10 cellular contexts compared by ENCODE assay signal in genomic region chr13:30906411-30906990, GRCh38. TPM values are rescaled to one million over a fixed set of nuclear protein-coding genes. Genes with fewer than 3 reads are reported as not detected.
DNase-seq lines count a peak whose midpoint lies in the region; ATAC-seq and TF ChIP-seq lines count a peak whose summit lies in the region.
"Had no signal": no experiment of that assay in that cellular context is flagged by ENCODE, and none has a peak within 500 bp of the region (broad histone marks: within the 10 kb centered on the region; RNA-seq: fewer than 3 reads in every experiment).

No MANE protein-coding gene starts in this region.

- no peak overlapping the region for H2AFZ ChIP-seq in ACC112 (ENCODE audit: low read length, unreplicated experiment)

- peak overlapping the region; percentile 77 for H3K27ac ChIP-seq in ACC112 (ENCODE audit: low read depth, low read length)
- peak overlapping the region; percentile 81 for H3K27ac ChIP-seq in left ventricle myocardium inferior (replicated peaks)
- H3K27ac ChIP-seq in ovary, result peak overlapping the region; percentile 51 to 60

- ATAC-seq in activated naive CD8-positive, alpha-beta T cell treated with anti-CD3 and anti-CD28 coated beads, Interleukin-2, amount 50 U/mL, for 24 hours, result no peak
- ATAC-seq in GM21381 (IDR thresholded peaks at IDR 0.05; ENCODE audit: unreplicated experiment) (no peak), HG03378 (IDR thresholded peaks at IDR 0.05; ENCODE audit: unreplicated experiment) (no peak), GM18909 (IDR thresholded peaks at IDR 0.05; ENCODE audit: poor library complexity, unreplicated experiment) (no peak)

- no peak for TF ChIP-seq EP300 in ovary (IDR thresholded peaks at IDR 0.05)

- no peaks in the 10 kb centered on the region for H3K9me3 ChIP-seq in left ventricle myocardium inferior (replicated peaks)
- no peaks in the 10 kb centered on the region for H3K9me3 ChIP-seq in ovary

- peaks cover 47% of the 10 kb centered on the region for H3K79me2 ChIP-seq in ACC112 (ENCODE audit: control insufficient read depth, insufficient read depth, low read length, unreplicated experiment)

- WGBS in ovary, 3 donors, result 9 to 20% (median 14%) methylated on average over 17 to 58 of the region's 58 CpGs

- no peaks in the 10 kb centered on the region for H3K27me3 ChIP-seq in ACC112 (ENCODE audit: insufficient read depth, low read length)
- peaks cover 42% of the 10 kb centered on the region for H3K27me3 ChIP-seq in left ventricle myocardium inferior (ENCODE audit: low read depth)
- H3K27me3 ChIP-seq in ovary, result no peaks in the 10 kb centered on the region

- no peaks in the 10 kb centered on the region for H3K36me3 Mint-ChIP-seq in activated naive CD8-positive, alpha-beta T cell treated with anti-CD3 and anti-CD28 coated beads, Interleukin-2, amount 50 U/mL, for 24 hours (ENCODE audit: low read depth)
- H3K36me3 Mint-ChIP-seq: CD4-positive, CD25-positive, alpha-beta regulatory T cell had no signal

- H3K27ac Mint-ChIP-seq in activated naive CD8-positive, alpha-beta T cell treated with anti-CD3 and anti-CD28 coated beads, Interleukin-2, amount 50 U/mL, for 24 hours, result no peak overlapping the region
- H3K27ac Mint-ChIP-seq: activated T-helper 1 cell treated with anti-CD3 and anti-CD28 coated beads, Interleukin-12 subunit alpha, Interleukin-12 subunit beta, Interleukin-2, Interleukin-4 antibody, amounts not matched to agents 30 ng/mL and 10 ng/mL and 1 ng/mL, durations not matched to agents 14 hours and 24 hours and 36 hours; CD4-positive, CD25-positive, alpha-beta regulatory T cell had no signal

- intact Hi-C loops in left ventricle myocardium inferior (cut with micrococcal nuclease) (no loop called here), ovary (cut with DNase I) (no loop called here)

- peaks cover 71% of the 10 kb centered on the region for H3K27me3 Mint-ChIP-seq in activated naive CD8-positive, alpha-beta T cell treated with anti-CD3 and anti-CD28 coated beads, Interleukin-2, amount 50 U/mL, for 24 hours

- H3K9me3 Mint-ChIP-seq in activated naive CD8-positive, alpha-beta T cell treated with anti-CD3 and anti-CD28 coated beads, Interleukin-2, amount 50 U/mL, for 24 hours, result no peaks in the 10 kb centered on the region
- H3K9me3 Mint-ChIP-seq: activated T-helper 1 cell treated with anti-CD3 and anti-CD28 coated beads, Interleukin-12 subunit alpha, Interleukin-12 subunit beta, Interleukin-2, Interleukin-4 antibody, amounts not matched to agents 30 ng/mL and 10 ng/mL and 1 ng/mL, durations not matched to agents 14 hours and 24 hours and 36 hours had no signal

- TF ChIP-seq CTCF in left ventricle myocardium inferior (IDR thresholded peaks at IDR 0.05; ENCODE audit: borderline replicate concordance) (no peak), ovary (IDR thresholded peaks at IDR 0.05) (no peak)

- H3K36me3 ChIP-seq in ACC112 (ENCODE audit: insufficient read depth, low read length) (no peaks in the 10 kb centered on the region), left ventricle myocardium inferior (no peaks in the 10 kb centered on the region), ovary (no peaks in the 10 kb centered on the region)

- DNase-seq in activated naive CD8-positive, alpha-beta T cell treated with anti-CD3 and anti-CD28 coated beads, Interleukin-2, amount 50 U/mL, for 24 hours, result peak; percentile 12
- DNase-seq in left ventricle myocardium inferior (no peak), ovary (peak in 4 of 5 donors; percentile 24 to 56 (median 43))
- DNase-seq in stimulated activated CD4-positive, alpha-beta T cell treated with anti-CD3 and anti-CD28 coated beads, Interleukin-4, amount 100 ng/mL, for 24 hours, result no peak
- DNase-seq: CD4-positive, CD25-positive, alpha-beta regulatory T cell had no signal

- H3K4me1 ChIP-seq in ACC112 (ENCODE audit: control insufficient read depth, insufficient read depth, low read length, unreplicated experiment) (peaks cover 22% of the 10 kb centered on the region), left ventricle myocardium inferior (peaks cover 40% of the 10 kb centered on the region), ovary (ENCODE audit: insufficient read depth) (peaks cover 25% of the 10 kb centered on the region)

- peaks cover 2% of the 10 kb centered on the region for H3K4me1 Mint-ChIP-seq in activated naive CD8-positive, alpha-beta T cell treated with anti-CD3 and anti-CD28 coated beads, Interleukin-2, amount 50 U/mL, for 24 hours

- no peak overlapping the region for H3K4me3 Mint-ChIP-seq in activated naive CD8-positive, alpha-beta T cell treated with anti-CD3 and anti-CD28 coated beads, Interleukin-2, amount 50 U/mL, for 24 hours
- H3K4me3 Mint-ChIP-seq: activated T-helper 1 cell treated with anti-CD3 and anti-CD28 coated beads, Interleukin-12 subunit alpha, Interleukin-12 subunit beta, Interleukin-2, Interleukin-4 antibody, amounts not matched to agents 30 ng/mL and 10 ng/mL and 1 ng/mL, durations not matched to agents 14 hours and 24 hours and 36 hours; CD4-positive, CD25-positive, alpha-beta regulatory T cell had no signal

- TF ChIP-seq POLR2A in ovary (IDR thresholded peaks at IDR 0.05), result no peak

- H3K4me3 ChIP-seq in ACC112 (ENCODE audit: low read depth, low read length) (peak overlapping the region; percentile 80), left ventricle myocardium inferior (peak overlapping the region; percentile 71), ovary (peak overlapping the region; percentile 39)

RNA-seq across cellular contexts. Expression of gene MEDAG, which starts 0.4 kb away (rescaled TPM):
- 5.9 TPM for total RNA-seq in left ventricle myocardium inferior
- 10 to 100 TPM in 5 of 7 donors, 1 to 10 TPM in 2; 3.5 to 44.0 (median 17.2) TPM for total RNA-seq in ovary
- polyA plus RNA-seq in ovary, result 10 to 100 TPM in 1 of 2 donors, 1 to 10 TPM in 1; 6.1 to 37.6 TPM
- total RNA-seq: activated T-helper 1 cell treated with anti-CD3 and anti-CD28 coated beads, Interleukin-12 subunit alpha, Interleukin-12 subunit beta, Interleukin-2, Interleukin-4 antibody, amounts not matched to agents 30 ng/mL and 10 ng/mL and 1 ng/mL, durations not matched to agents 14 hours and 24 hours and 36 hours; CD4-positive, CD25-positive, alpha-beta regulatory T cell had no signal

RNA-seq across cellular contexts. Expression of gene TEX26, which starts 26.0 kb away (rescaled TPM):
- total RNA-seq in left ventricle myocardium inferior, result not detected
- not detected for total RNA-seq in ovary
- under 1 TPM in 1 of 2 donors, not detected in 1; 0.45 TPM for polyA plus RNA-seq in ovary
- total RNA-seq: activated T-helper 1 cell treated with anti-CD3 and anti-CD28 coated beads, Interleukin-12 subunit alpha, Interleukin-12 subunit beta, Interleukin-2, Interleukin-4 antibody, amounts not matched to agents 30 ng/mL and 10 ng/mL and 1 ng/mL, durations not matched to agents 14 hours and 24 hours and 36 hours; CD4-positive, CD25-positive, alpha-beta regulatory T cell had no signal
- polyA plus RNA-seq: CD4-positive, CD25-positive, alpha-beta regulatory T cell had no signal

Comparison
In these comparisons a context has a peak if more than half of its experiments do, and no peak if none do; other contexts are left out.
1. DNase-seq: peak in activated naive CD8-positive, alpha-beta T cell treated with anti-CD3 and anti-CD28 coated beads, Interleukin-2, amount 50 U/mL, for 24 hours (single experiment) and ovary (4 of 5); none in left ventricle myocardium inferior (single experiment) and stimulated activated CD4-positive, alpha-beta T cell treated with anti-CD3 and anti-CD28 coated beads, Interleukin-4, amount 100 ng/mL, for 24 hours (single experiment).
2. Peak in every context shown above with its lines, with median percentiles within 50 percentile points of each other: H3K27ac ChIP-seq and H3K4me3 ChIP-seq.